ENCODE assay signal across 10 cellular contexts in genomic region chr12:22709292-22709691, GRCh38.
A peak's percentile ranks its signal among the peaks of the same experiment; 100 is the strongest.
DNase-seq lines count a peak whose midpoint lies in the region; ATAC-seq, FAIRE-seq and TF ChIP-seq lines count a peak whose summit lies in the region.
"Had no signal": no experiment of that assay in that cellular context is flagged by ENCODE, and none has a peak within 500 bp of the region (broad histone marks: within the 10 kb centered on the region; RNA-seq: fewer than 3 reads in every experiment).

No MANE protein-coding gene starts in this region.

- H3K9me1 ChIP-seq in K562 (ENCODE audit: control insufficient read depth, insufficient read depth, low read length): no peaks in the 10 kb centered on the region

- DNase-seq in EH (ENCODE audit: low read depth): peak; percentile 39
- DNase-seq in NCI-H1092 treated with DMSO at 0.1 percent for 48 hours (lab: John Stamatoyannopoulos, UW): peak; percentile 48
- DNase-seq in K562 (ENCODE audit: extremely low read depth in 1 of 4, low spot score in 3 of 4): peak; percentile 21 to 39 (median 33)
- no peak for DNase-seq in nephron progenitor cell
- no peak for DNase-seq in activated CD4-positive, CD25-positive, alpha-beta regulatory T cell (lab: John Stamatoyannopoulos, UW)
- DNase-seq in upper lobe of left lung: no peak
- DNase-seq: naive B cell had no signal

- H3K27me3 Mint-ChIP-seq in nephron progenitor cell (ENCODE audit: low read depth, poor library complexity): no peaks in the 10 kb centered on the region
- H3K27me3 Mint-ChIP-seq: naive B cell had no signal

- no peaks in the 10 kb centered on the region for H3K9me3 Mint-ChIP-seq in nephron progenitor cell
- H3K9me3 Mint-ChIP-seq: naive B cell had no signal

- POLR2A ChIA-PET in K562 (lab: Yijun Ruan, JAX): no interaction called here

- no peak overlapping the region for H3K4me3 Mint-ChIP-seq in nephron progenitor cell
- H3K4me3 Mint-ChIP-seq: naive B cell had no signal

- peak; percentile 33 to 59 (median 46); a peak in 4 of 6 replicates for TF ChIP-seq CTCF in K562 (IDR thresholded peaks at IDR 0.05 in 2 of 3, conservative IDR thresholded peaks at IDR 0.05 in 1 of 3; ENCODE audit: insufficient read depth in 2 of 3, low read depth in 1 of 3, low read length in 3 of 3)
- peak; percentile 54 for TF ChIP-seq CTCF in nephron progenitor cell (IDR thresholded peaks at IDR 0.05)
- peak in 3 of 6 experiments; percentile 32 to 39 (median 34) for TF ChIP-seq CTCF in upper lobe of left lung (IDR thresholded peaks at IDR 0.05)

- in situ Hi-C loops in K562 (cut with MboI): no loop called here

- H3K27ac Mint-ChIP-seq in nephron progenitor cell: no peak overlapping the region

- TF ChIP-seq RAD21 in K562 (CRISPR knock-in tag; conservative IDR thresholded peaks at IDR 0.05 in 1 of 2, IDR thresholded peaks at IDR 0.05 in 1 of 2): peak; percentile 55 to 72

- no peaks in the 10 kb centered on the region for H3K36me3 ChIP-seq in K562 (ENCODE audit: control insufficient read depth, insufficient read depth, low read length)
- no peaks in the 10 kb centered on the region for H3K36me3 ChIP-seq in upper lobe of left lung
- H3K36me3 ChIP-seq: SJCRH30 had no signal

- H3K9ac ChIP-seq in K562 (ENCODE audit: insufficient read depth in 1 of 2, low read depth in 2 of 2, low read length in 2 of 2): no peak overlapping the region

- no peaks in the 10 kb centered on the region for H3K79me2 ChIP-seq in K562 (ENCODE audit: control insufficient read depth, insufficient read depth, low read length)

- H4K20me1 ChIP-seq in K562 (replicated peaks; ENCODE audit: control insufficient read depth, insufficient read depth, low read length): no peaks in the 10 kb centered on the region

- H2AFZ ChIP-seq in K562 (ENCODE audit: low read depth, low read length): no peak overlapping the region

- no peaks in the 10 kb centered on the region for H3K27me3 ChIP-seq in K562 (ENCODE audit: control insufficient read depth in 2 of 2, insufficient read depth in 2 of 2, low read length in 2 of 2)
- H3K27me3 ChIP-seq in upper lobe of left lung: no peaks in the 10 kb centered on the region
- H3K27me3 ChIP-seq: SJCRH30 had no signal

- no peak overlapping the region for H3K4me2 ChIP-seq in K562 (ENCODE audit: insufficient read depth, low read length)

- H3K4me1 Mint-ChIP-seq in nephron progenitor cell: peaks cover 4% of the 10 kb centered on the region

- intact Hi-C loops in K562 (cut with micrococcal nuclease): no loop called here

- WGBS in K562 (ENCODE audit: insufficient coverage, low coverage, missing lambda C conversion rate): 0% methylated on average over 5 of the region's 5 CpGs
- 33 to 35% methylated on average over 5 of the region's 5 CpGs for WGBS in upper lobe of left lung, 2 donors

- CTCF ChIA-PET in K562 (lab: Yijun Ruan, JAX; ENCODE audit: low intra/inter-chr PET ratio): interaction anchor here (0.8 to 1.0 kb wide), 2 partner anchors 146 to 346 kb away, joined by 3 to 4 read pairs; no protein-coding TSS in a partner anchor

- H3K4me1 ChIP-seq in K562 (replicated peaks in 1 of 2; ENCODE audit: control insufficient read depth in 2 of 2, insufficient read depth in 2 of 2, low read length in 2 of 2): no peaks in the 10 kb centered on the region
- no peaks in the 10 kb centered on the region for H3K4me1 ChIP-seq in upper lobe of left lung
- H3K4me1 ChIP-seq: SJCRH30 had no signal

- no peaks in the 10 kb centered on the region for H3K9me3 ChIP-seq in K562 (replicated peaks; ENCODE audit: control insufficient read depth, insufficient read depth, low read depth, low read length)
- H3K9me3 ChIP-seq in upper lobe of left lung: no peaks in the 10 kb centered on the region
- H3K9me3 ChIP-seq: SJCRH30 had no signal

- FAIRE-seq in K562 (lab: Jason Lieb, UNC): peak; percentile 68

- H3K27ac ChIP-seq in K562 (ENCODE audit: extremely low read depth, low read depth, low read length) (no peak overlapping the region), upper lobe of left lung (no peak overlapping the region)
- H3K27ac ChIP-seq: SJCRH30 had no signal

- BruUV-seq in K562 (replicated peaks; lab: Mats Ljungman, UMichigan): no TSS peak

- peak; percentile 62 for ATAC-seq in GM21737 (IDR thresholded peaks at IDR 0.05; ENCODE audit: unreplicated experiment)
- peak; percentile 62; the same call in 2 of the 3 replicates for ATAC-seq in K562
- ATAC-seq in GM19463 (IDR thresholded peaks at IDR 0.05; ENCODE audit: unreplicated experiment): no peak
- no peak for ATAC-seq in upper lobe of left lung (ENCODE audit: low FRiP score in 2 of 2)

- no peak for TF ChIP-seq EP300 in K562 (IDR thresholded peaks at IDR 0.05; ENCODE audit: low read length)
- no peak for TF ChIP-seq EP300 in upper lobe of left lung (IDR thresholded peaks at IDR 0.05)

- TF ChIP-seq POLR2A in K562 (conservative IDR thresholded peaks at IDR 0.05): no peak
- TF ChIP-seq POLR2A in upper lobe of left lung (IDR thresholded peaks at IDR 0.05): no peak

- no peaks in the 10 kb centered on the region for H3K36me3 Mint-ChIP-seq in nephron progenitor cell (ENCODE audit: low read depth)
- H3K36me3 Mint-ChIP-seq: naive B cell had no signal

- H3K4me3 ChIP-seq in K562 (no peak overlapping the region), upper lobe of left lung (no peak overlapping the region)
- H3K4me3 ChIP-seq: SJCRH30 had no signal

TF ChIP-seq in K562, 482 proteins besides CTCF, POLR2A, EP300 and RAD21:
- no peak for TF ChIP-seq PHF8 (IDR thresholded peaks at IDR 0.05; ENCODE audit: borderline replicate concordance, low read length)
- no peak for TF ChIP-seq MLLT1 (IDR thresholded peaks at IDR 0.05)
- TF ChIP-seq SFPQ (IDR thresholded peaks at IDR 0.05; ENCODE audit: low read depth, low read length): no peak
- 0 out of 2 replicates have a peak, but pooled peaks have one; percentile 34 for TF ChIP-seq SMC3 (conservative IDR thresholded peaks at IDR 0.05; ENCODE audit: insufficient read depth, low read depth, low read length)
- 0 out of 2 replicates have a peak, but pooled peaks have one; percentile 12 for TF ChIP-seq DEAF1 (CRISPR knock-in tag; IDR thresholded peaks at IDR 0.05)

Comparison
In these comparisons a context has a peak if more than half of its experiments do, and no peak if none do; other contexts are left out.
1. DNase-seq: peak in EH (single experiment), NCI-H1092 treated with DMSO at 0.1 percent for 48 hours (single experiment) and K562 (4 of 4); none in nephron progenitor cell (single experiment), activated CD4-positive, CD25-positive, alpha-beta regulatory T cell (0 of 4) and upper lobe of left lung (0 of 2).
2. ATAC-seq: peak in GM21737 (single experiment) and K562 (single experiment); none in GM19463 (single experiment) and upper lobe of left lung (0 of 2).